ENCODE assay signal across 9 cellular contexts in the genomic region with DNA sequence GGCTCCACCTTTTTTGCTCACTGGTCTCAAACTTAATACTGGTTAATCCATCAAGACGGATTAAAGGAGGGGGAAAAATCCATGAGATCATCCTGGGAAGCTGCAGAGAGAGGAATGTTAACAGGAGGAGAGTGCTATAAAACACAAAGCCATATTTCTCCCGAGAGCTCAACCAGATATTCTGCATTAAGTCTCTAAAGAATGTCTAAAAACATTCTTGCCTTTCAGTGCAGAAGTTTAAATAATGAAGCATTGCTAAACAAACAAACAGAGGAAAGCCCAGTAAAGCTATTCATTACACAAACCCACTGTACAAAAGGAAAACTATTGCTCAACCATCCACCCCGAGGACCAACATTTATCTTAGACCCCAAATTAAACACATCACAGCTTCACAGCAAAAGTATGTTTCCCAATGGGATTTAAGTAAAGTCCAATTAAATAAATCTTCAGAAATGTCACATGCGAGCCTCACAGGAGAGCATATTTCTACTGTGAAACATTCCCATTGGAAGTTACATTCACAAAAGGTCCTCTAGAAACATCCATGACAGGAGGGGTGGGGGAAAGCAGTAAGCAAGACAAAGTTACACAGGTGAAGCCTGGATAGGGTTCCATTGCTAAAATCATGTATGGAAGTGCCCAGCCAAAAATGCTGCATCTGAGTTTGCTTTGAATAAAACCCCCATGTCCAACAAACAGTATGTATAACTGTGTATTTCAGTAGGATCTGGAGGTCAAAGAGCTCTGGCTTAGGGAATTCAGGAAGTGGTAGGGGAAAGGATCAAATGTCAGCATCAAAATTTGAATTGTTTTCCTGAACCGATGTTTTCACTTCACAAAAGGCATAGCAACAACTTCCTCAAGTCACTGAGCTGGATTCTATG. TPM values are rescaled to one million over a fixed set of nuclear protein-coding genes. Genes with fewer than 3 reads are reported as not detected.
DNase-seq lines count a peak whose midpoint lies in the region; ATAC-seq and TF ChIP-seq lines count a peak whose summit lies in the region.
"Had no signal": no experiment of that assay in that cellular context is flagged by ENCODE, and none has a peak within 500 bp of the region (broad histone marks: within the 10 kb centered on the region; RNA-seq: fewer than 3 reads in every experiment).

No MANE protein-coding gene starts in this region.

- no peak for ATAC-seq in aorta (ENCODE audit: low FRiP score)
- ATAC-seq in HG02885 (IDR thresholded peaks at IDR 0.05; ENCODE audit: poor library complexity, unreplicated experiment): no peak

- no peak overlapping the region for H2BK15ac ChIP-seq in mesendoderm (replicated peaks; ENCODE audit: low read depth)

- H3K9ac ChIP-seq in mesendoderm (ENCODE audit: low read length): no peak overlapping the region

- POLR2A ChIA-PET in AG04449 (lab: Yijun Ruan, JAX) (interaction anchor here (0.7 to 2.7 kb wide), 11 partner anchors 9 to 613 kb away, joined by 3 to 28 read pairs (median 4); partner anchors contain the start of gene DUSP10), HEK293T (lab: Yijun Ruan, JAX) (interaction anchor here (0.8 to 4.6 kb wide), 3 partner anchors 23 to 128 kb away, joined by 4 to 25 read pairs (median 5); partner anchors contain the start of gene DUSP10)

- H3K4me1 ChIP-seq in mesendoderm (ENCODE audit: control insufficient read depth, low read depth, low read length) (peaks cover 16% of the 10 kb centered on the region), aorta (ENCODE audit: control insufficient read depth in 1 of 2, insufficient read depth in 2 of 2, low read length in 2 of 2) (peaks cover 0 to 7% of the 10 kb centered on the region in 2 donors)

- H3K4me3 ChIP-seq in AG04449 (ENCODE audit: low read depth, low read length) (no peak overlapping the region), mesendoderm (ENCODE audit: low read length) (no peak overlapping the region), aorta (ENCODE audit: low read length in 2 of 2) (no peak overlapping the region)
- H3K4me3 ChIP-seq: thyroid gland had no signal

- intact Hi-C loops in aorta (cut with DNase I): no loop called here

- H3K36me3 ChIP-seq in mesendoderm (ENCODE audit: control insufficient read depth, insufficient read depth, low read length) (no peaks in the 10 kb centered on the region), aorta (ENCODE audit: control insufficient read depth in 1 of 2, insufficient read depth in 2 of 2, low read length in 1 of 2) (no peaks in the 10 kb centered on the region)
- H3K36me3 ChIP-seq: thyroid gland had no signal

- H3K27ac ChIP-seq in mesendoderm (ENCODE audit: low read depth, low read length): no peak overlapping the region
- H3K27ac ChIP-seq in aorta (ENCODE audit: low read depth in 1 of 2, low read length in 2 of 2): no peak overlapping the region

- H3K27me3 Mint-ChIP-seq in brain (no peaks in the 10 kb centered on the region), glutamatergic neuron (ENCODE audit: unreplicated experiment) (peaks cover 2% of the 10 kb centered on the region)

- WGBS in mesendoderm (ENCODE audit: extremely low coverage, insufficient coverage, low lambda C conversion rate): no CpG with 5 or more reads among the region's 5 CpGs
- 9 to 16% methylated on average over 5 of the region's 5 CpGs for WGBS in aorta, 2 donors

- H3K27me3 ChIP-seq in mesendoderm (ENCODE audit: insufficient read depth, low read length, poor library complexity) (no peaks in the 10 kb centered on the region), aorta (ENCODE audit: control insufficient read depth in 1 of 2, insufficient read depth in 2 of 2, low read length in 1 of 2) (no peaks in the 10 kb centered on the region)
- H3K27me3 ChIP-seq: thyroid gland had no signal

- no peak overlapping the region for H2BK5ac ChIP-seq in mesendoderm (ENCODE audit: low read length)

- H3K4ac ChIP-seq in mesendoderm (ENCODE audit: low read depth, low read length): no peak overlapping the region

- DNase-seq in AG04449 (ENCODE audit: low read depth, low spot score) (peak; percentile 98), HEK293T (ENCODE audit: extremely low spot score) (peak; percentile 14), mesendoderm (peak; percentile 12), NCI-H2196 (lab: John Stamatoyannopoulos, UW; ENCODE audit: unreplicated experiment) (no peak), aorta (no peak), glutamatergic neuron (no peak)
- DNase-seq: thyroid gland had no signal

- CTCF ChIA-PET in AG04449 (lab: Yijun Ruan, JAX): interaction anchor here (0.7 to 3.4 kb wide), 9 partner anchors 18 to 737 kb away, joined by 3 to 18 read pairs (median 4); partner anchors contain the start of gene DUSP10
- CTCF ChIA-PET in HEK293T (lab: Yijun Ruan, JAX): no interaction called here

- H3K18ac ChIP-seq in mesendoderm (ENCODE audit: low read length): no peak overlapping the region

- H3K79me1 ChIP-seq in mesendoderm (ENCODE audit: low read length): peaks cover 21% of the 10 kb centered on the region

- H3K27ac Mint-ChIP-seq in brain: peak overlapping the region in 3 of 5 experiments; percentile 18 to 92 (median 83)
- H3K27ac Mint-ChIP-seq in glutamatergic neuron (ENCODE audit: unreplicated experiment): no peak overlapping the region

- H4K8ac ChIP-seq in mesendoderm (ENCODE audit: low read depth, low read length): no peak overlapping the region

- H3K9me3 Mint-ChIP-seq in brain (peaks cover 0 to 9% (median 6%) of the 10 kb centered on the region in 5 experiments), glutamatergic neuron (ENCODE audit: unreplicated experiment) (peaks cover 6% of the 10 kb centered on the region)

- H3K9me3 ChIP-seq in aorta (ENCODE audit: control insufficient read depth, low read length): no peaks in the 10 kb centered on the region
- H3K9me3 ChIP-seq: thyroid gland had no signal

- TF ChIP-seq CTCF in AG04449 (IDR thresholded peaks at IDR 0.05; ENCODE audit: insufficient read depth, low read length, missing control alignments) (no peak), brain (conservative IDR thresholded peaks at IDR 0.05) (no peak), glutamatergic neuron (IDR thresholded peaks at IDR 0.05; ENCODE audit: partially characterized antibody, unreplicated experiment) (no peak)

- H3K36me3 Mint-ChIP-seq in brain (peaks cover 29% of the 10 kb centered on the region), glutamatergic neuron (ENCODE audit: unreplicated experiment) (peaks cover 9% of the 10 kb centered on the region)

- no peak overlapping the region for H3K4me2 ChIP-seq in mesendoderm (ENCODE audit: low read length)

- no peak overlapping the region for H2AK5ac ChIP-seq in mesendoderm (ENCODE audit: low read length)

- peaks cover 75% of the 10 kb centered on the region for H3K4me1 Mint-ChIP-seq in brain
- H3K4me1 Mint-ChIP-seq in glutamatergic neuron (ENCODE audit: low read depth, unreplicated experiment): peaks cover 34% of the 10 kb centered on the region

- H2BK120ac ChIP-seq in mesendoderm (ENCODE audit: low read depth, low read length): no peak overlapping the region

- no peak overlapping the region for H3K23ac ChIP-seq in mesendoderm (ENCODE audit: low read length)

- no peak overlapping the region for H3K56ac ChIP-seq in mesendoderm (ENCODE audit: low read length)

- no peak overlapping the region for H4K5ac ChIP-seq in mesendoderm (ENCODE audit: low read length)

- H3K4me3 Mint-ChIP-seq in brain (peak overlapping the region in 3 of 5 experiments; percentile 0 to 58 (median 1)), glutamatergic neuron (ENCODE audit: unreplicated experiment) (no peak overlapping the region)

- H3K79me2 ChIP-seq in mesendoderm (ENCODE audit: control insufficient read depth, insufficient read depth, low read length): peaks cover 8% of the 10 kb centered on the region

TF ChIP-seq in HEK293T, 16 proteins besides CTCF, POLR2A, EP300 and RAD21:
- TF ChIP-seq ARNT (IDR thresholded peaks at IDR 0.05): no peak
- TF ChIP-seq, protein P1, sequence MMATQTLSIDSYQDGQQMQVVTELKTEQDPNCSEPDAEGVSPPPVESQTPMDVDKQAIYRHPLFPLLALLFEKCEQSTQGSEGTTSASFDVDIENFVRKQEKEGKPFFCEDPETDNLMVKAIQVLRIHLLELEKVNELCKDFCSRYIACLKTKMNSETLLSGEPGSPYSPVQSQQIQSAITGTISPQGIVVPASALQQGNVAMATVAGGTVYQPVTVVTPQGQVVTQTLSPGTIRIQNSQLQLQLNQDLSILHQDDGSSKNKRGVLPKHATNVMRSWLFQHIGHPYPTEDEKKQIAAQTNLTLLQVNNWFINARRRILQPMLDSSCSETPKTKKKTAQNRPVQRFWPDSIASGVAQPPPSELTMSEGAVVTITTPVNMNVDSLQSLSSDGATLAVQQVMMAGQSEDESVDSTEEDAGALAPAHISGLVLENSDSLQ (IDR thresholded peaks at IDR 0.05): peak; percentile 28
- TF ChIP-seq CTBP1 (IDR thresholded peaks at IDR 0.05; ENCODE audit: borderline replicate concordance): peak; percentile 73; the same call in 1 of the 2 replicates

RNA-seq across cellular contexts. Expression of gene DUSP10, which starts 23.3 kb away (rescaled TPM):
- 10.6 TPM for polyA plus RNA-seq in brain (ENCODE audit: insufficient read depth, low read depth, low replicate concordance)
- polyA plus RNA-seq in mesendoderm (2013, experiment 1 of 2): 9.1 TPM
- 10.0 TPM for polyA plus RNA-seq in mesendoderm (2013, experiment 2 of 2)
- total RNA-seq in aorta: 1 to 10 TPM; 4.2 to 5.3 TPM
- polyA plus RNA-seq in aorta: 1 to 10 TPM in 1 of 2 donors, under 1 TPM in 1; 0.33 to 5.4 TPM
- total RNA-seq in glutamatergic neuron (ENCODE audit: unreplicated experiment): 21.5 TPM

Comparison
In these comparisons a context has a peak if more than half of its experiments do, and no peak if none do; other contexts are left out.
1. DNase-seq: peak in AG04449 (single experiment), HEK293T (single experiment) and mesendoderm (single experiment); none in NCI-H2196 (single experiment), aorta (0 of 2) and glutamatergic neuron (single experiment).